In the genomic region with DNA sequence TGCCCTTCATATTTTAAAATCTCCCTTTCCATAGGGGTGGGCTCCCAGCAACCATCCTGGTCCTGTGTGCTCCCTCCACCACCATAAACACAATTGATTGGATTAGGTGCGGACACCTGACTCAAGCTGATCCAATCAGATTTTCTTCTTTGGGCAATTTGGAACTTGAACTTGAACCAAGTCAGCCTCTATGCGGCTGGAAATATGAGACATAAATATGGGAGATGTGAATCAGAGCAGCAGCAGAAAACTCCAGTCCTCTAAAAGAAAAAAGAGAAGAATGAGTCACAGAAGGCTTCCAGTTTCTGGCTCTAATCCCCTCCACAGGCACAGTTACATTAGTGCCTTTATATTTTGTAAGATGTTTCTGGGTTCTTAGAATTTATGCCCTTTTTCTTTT, we compare ENCODE assay signal across 10 cellular contexts.
DNase-seq lines count a peak whose midpoint lies in the region; ATAC-seq, FAIRE-seq and TF ChIP-seq lines count a peak whose summit lies in the region.
"Had no signal": no experiment of that assay in that cellular context is flagged by ENCODE, and none has a peak within 500 bp of the region (broad histone marks: within the 10 kb centered on the region; RNA-seq: fewer than 3 reads in every experiment).

No MANE protein-coding gene starts in this region.

- no peak overlapping the region for H3K14ac ChIP-seq in neuronal stem cell (ENCODE audit: low read length)

- no peak overlapping the region for H3K9ac ChIP-seq in neuronal stem cell (ENCODE audit: low read depth, low read length, poor library complexity)

- no peak overlapping the region for H2AFZ ChIP-seq in neuronal stem cell (ENCODE audit: low read length)

- no peak overlapping the region for H2BK5ac ChIP-seq in neuronal stem cell (ENCODE audit: low read length)

- H2BK12ac ChIP-seq in neuronal stem cell (ENCODE audit: low read length), result no peak overlapping the region

- peak; percentile 28 for FAIRE-seq in bronchial epithelial cell (lab: Jason Lieb, UNC)
- FAIRE-seq: HepG2 had no signal

- no CpG with 5 or more reads among the region's 2 CpGs for WGBS in neuronal stem cell (ENCODE audit: extremely low coverage in 2 of 2, insufficient read length in 2 of 2, insufficient replicate concordance in 1 of 2), 2 donors

- no peak overlapping the region for H4K91ac ChIP-seq in neuronal stem cell (ENCODE audit: low read depth, low read length, poor library complexity)

- no peaks in the 10 kb centered on the region for H3K27me3 ChIP-seq in bronchial epithelial cell (ENCODE audit: control insufficient read depth, insufficient read depth, low read length)
- no peaks in the 10 kb centered on the region for H3K27me3 ChIP-seq in neuronal stem cell (ENCODE audit: control insufficient read depth in 3 of 3, insufficient read depth in 3 of 3, low read depth in 1 of 3, low read length in 3 of 3)

- no peak overlapping the region for H4K8ac ChIP-seq in neuronal stem cell (ENCODE audit: low read depth, low read length)

- DNase-seq in ELR (ENCODE audit: low read depth) (peak; percentile 73), MV-4-11 (lab: John Stamatoyannopoulos, UW) (peak; percentile 27), bronchial epithelial cell (ENCODE audit: low read depth) (peak; percentile 94), retinal pigment epithelial cell (ENCODE audit: low read depth) (peak; percentile 23), C1 segment of cervical spinal cord (lab: John Stamatoyannopoulos, UW) (no peak), neuronal stem cell (ENCODE audit: low spot score) (no peak)
- DNase-seq: immature natural killer cell, Right ventricle myocardium superior had no signal

- H3K79me1 ChIP-seq in neuronal stem cell (ENCODE audit: low read depth, low read length), result no peaks in the 10 kb centered on the region

- no peak overlapping the region for H3K27ac ChIP-seq in neuronal stem cell (replicated peaks; ENCODE audit: low read length)

- peaks cover 5 to 17% of the 10 kb centered on the region in 2 donors for H3K4me1 ChIP-seq in neuronal stem cell (ENCODE audit: control insufficient read depth in 2 of 2, insufficient read depth in 1 of 2, low read depth in 1 of 2, low read length in 2 of 2)

- H3K36me3 ChIP-seq in bronchial epithelial cell (ENCODE audit: control insufficient read depth, insufficient read depth, low read length), result no peaks in the 10 kb centered on the region
- H3K36me3 ChIP-seq in neuronal stem cell (replicated peaks in 1 of 2; ENCODE audit: control insufficient read depth in 2 of 2, insufficient read depth in 2 of 2, low read length in 2 of 2), result no peaks in the 10 kb centered on the region

- H3K4ac ChIP-seq in neuronal stem cell (ENCODE audit: low read length), result no peak overlapping the region

- no peaks in the 10 kb centered on the region for H3K9me3 ChIP-seq in neuronal stem cell (replicated peaks in 1 of 2; ENCODE audit: control insufficient read depth in 2 of 2, insufficient read depth in 1 of 2, low read depth in 1 of 2, low read length in 2 of 2)

- no peak overlapping the region for H2BK120ac ChIP-seq in neuronal stem cell (ENCODE audit: low read depth, low read length)

- H3K23ac ChIP-seq in neuronal stem cell (ENCODE audit: low read depth, low read length, poor library complexity), result no peak overlapping the region

- no peak overlapping the region for H2AK5ac ChIP-seq in neuronal stem cell (ENCODE audit: low read depth, low read length)

- H2BK15ac ChIP-seq in neuronal stem cell (ENCODE audit: low read length), result no peak overlapping the region

- ATAC-seq in GM19455 (IDR thresholded peaks at IDR 0.05; ENCODE audit: unreplicated experiment), result no peak
- ATAC-seq: HepG2 had no signal

- no peak overlapping the region for H3K18ac ChIP-seq in neuronal stem cell (ENCODE audit: low read length)

- no peak overlapping the region for H3K4me2 ChIP-seq in neuronal stem cell (ENCODE audit: insufficient read depth, low read length, poor library complexity, severe bottlenecking)

- TF ChIP-seq CTCF in bronchial epithelial cell (IDR thresholded peaks at IDR 0.05; ENCODE audit: insufficient read depth, low read length, severe bottlenecking) (no peak), retinal pigment epithelial cell (conservative IDR thresholded peaks at IDR 0.05; ENCODE audit: low read depth, low read length) (no peak)

- H3K4me3 ChIP-seq in bronchial epithelial cell (ENCODE audit: low read depth, low read length) (no peak overlapping the region), retinal pigment epithelial cell (ENCODE audit: low read length) (no peak overlapping the region), neuronal stem cell (ENCODE audit: low read length in 2 of 2) (no peak overlapping the region)

Comparison
In these comparisons a context has a peak if more than half of its experiments do, and no peak if none do; other contexts are left out.
1. DNase-seq: peak in ELR (single experiment), MV-4-11 (single experiment), bronchial epithelial cell (single experiment) and retinal pigment epithelial cell (single experiment); none in C1 segment of cervical spinal cord (0 of 14) and neuronal stem cell (single experiment).